ENCODE assay signal across 8 cellular contexts in the genomic region with DNA sequence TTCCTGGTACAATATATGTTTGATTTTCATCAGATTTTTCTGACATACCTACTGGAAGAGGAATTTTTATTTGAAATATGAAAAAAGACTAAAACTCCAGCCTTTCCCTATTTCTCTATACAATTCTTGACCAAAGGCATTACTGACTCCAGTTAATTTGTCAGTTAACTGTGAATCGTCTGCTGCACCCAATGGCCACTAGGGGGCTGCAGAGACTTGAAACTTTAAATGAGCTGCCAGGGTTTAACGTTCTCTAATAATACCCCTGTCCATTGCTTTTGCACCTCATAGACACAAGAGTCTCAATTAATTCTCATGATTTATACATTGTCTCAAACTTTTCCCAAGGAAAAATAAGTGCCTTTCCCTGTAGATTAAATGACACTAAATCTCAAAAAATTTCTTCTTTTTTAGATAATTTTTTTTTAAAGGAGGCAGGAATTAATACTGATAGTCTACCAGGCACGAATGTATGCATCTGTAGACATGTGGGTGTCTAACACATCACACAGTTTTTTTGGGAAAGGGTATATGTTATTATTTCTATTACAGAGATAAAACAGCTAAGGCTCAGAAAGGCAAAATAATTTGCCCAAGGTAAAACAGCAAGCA. TPM values are rescaled to one million over a fixed set of nuclear protein-coding genes. Genes with fewer than 3 reads are reported as not detected.
DNase-seq lines count a peak whose midpoint lies in the region; ATAC-seq and TF ChIP-seq lines count a peak whose summit lies in the region.

No MANE protein-coding gene starts in this region.

- H3K27me3 ChIP-seq in osteoblast (ENCODE audit: insufficient read depth, low read length): peaks cover 40% of the 10 kb centered on the region

- H3K4me3 ChIP-seq in fibroblast of the aortic adventitia (ENCODE audit: low read depth, low read length) (no peak overlapping the region), osteoblast (ENCODE audit: insufficient read depth, low read length) (no peak overlapping the region)

- no peaks in the 10 kb centered on the region for H3K36me3 ChIP-seq in osteoblast (ENCODE audit: insufficient read depth, low read length)

- ATAC-seq in HG02588 (IDR thresholded peaks at IDR 0.05; ENCODE audit: unreplicated experiment) (no peak), HG03442 (IDR thresholded peaks at IDR 0.05; ENCODE audit: unreplicated experiment) (no peak)

- no peak overlapping the region for H2AFZ ChIP-seq in osteoblast (ENCODE audit: low read length)

- H3K27ac ChIP-seq in osteoblast (ENCODE audit: low read depth, low read length): no peak overlapping the region

- no peak overlapping the region for H3K4me2 ChIP-seq in osteoblast (ENCODE audit: insufficient read depth, low read length)

- H4K20me1 ChIP-seq in osteoblast (ENCODE audit: insufficient read depth, low read length): no peaks in the 10 kb centered on the region

- DNase-seq in ELR (ENCODE audit: low read depth) (peak; percentile 69), HS-27A (ENCODE audit: low read depth) (peak; percentile 8), NCI-H82 (lab: John Stamatoyannopoulos, UW) (peak; percentile 93), fibroblast of the aortic adventitia (ENCODE audit: low read depth) (peak; percentile 71), osteoblast (ENCODE audit: insufficient read length, low spot score, missing footprints) (peak; percentile 86)
- DNase-seq in activated T-cell treated with anti-CD3 and anti-CD28 coated beads, Interleukin-2, amount 50 U/mL, for 1 hour: peak; percentile 29

- H3K9me3 ChIP-seq in osteoblast (ENCODE audit: low read depth, low read length): no peaks in the 10 kb centered on the region

- TF ChIP-seq CTCF in fibroblast of the aortic adventitia (IDR thresholded peaks at IDR 0.05; ENCODE audit: insufficient read depth, low read length) (peak; percentile 95), osteoblast (IDR thresholded peaks at IDR 0.05; ENCODE audit: extremely low read depth, low read depth, low read length) (peak; percentile 94)

- H3K4me1 ChIP-seq in osteoblast (ENCODE audit: insufficient read depth, low read length): no peaks in the 10 kb centered on the region

- H3K79me2 ChIP-seq in osteoblast (ENCODE audit: insufficient read depth, low read length): no peaks in the 10 kb centered on the region

RNA-seq across cellular contexts. Expression of gene ALK, which starts 1.8 kb away (rescaled TPM):
- total RNA-seq in fibroblast of the aortic adventitia (ENCODE audit: low replicate concordance) (0.27 and 0.82 TPM in 2 replicates), osteoblast (under 0.01 and 0.29 TPM in 2 replicates)

Comparison
In these comparisons a context has a peak if more than half of its experiments do, and no peak if none do; other contexts are left out.
1. DNase-seq: peak in every context shown above with its lines; median percentile 93 in NCI-H82; 86 in osteoblast; 71 in fibroblast of the aortic adventitia; 69 in ELR; 29 in activated T-cell treated with anti-CD3 and anti-CD28 coated beads, Interleukin-2, amount 50 U/mL, for 1 hour; 8 in HS-27A.